Comparison of ENCODE assay signal across 1 cellular context in the genomic region with DNA sequence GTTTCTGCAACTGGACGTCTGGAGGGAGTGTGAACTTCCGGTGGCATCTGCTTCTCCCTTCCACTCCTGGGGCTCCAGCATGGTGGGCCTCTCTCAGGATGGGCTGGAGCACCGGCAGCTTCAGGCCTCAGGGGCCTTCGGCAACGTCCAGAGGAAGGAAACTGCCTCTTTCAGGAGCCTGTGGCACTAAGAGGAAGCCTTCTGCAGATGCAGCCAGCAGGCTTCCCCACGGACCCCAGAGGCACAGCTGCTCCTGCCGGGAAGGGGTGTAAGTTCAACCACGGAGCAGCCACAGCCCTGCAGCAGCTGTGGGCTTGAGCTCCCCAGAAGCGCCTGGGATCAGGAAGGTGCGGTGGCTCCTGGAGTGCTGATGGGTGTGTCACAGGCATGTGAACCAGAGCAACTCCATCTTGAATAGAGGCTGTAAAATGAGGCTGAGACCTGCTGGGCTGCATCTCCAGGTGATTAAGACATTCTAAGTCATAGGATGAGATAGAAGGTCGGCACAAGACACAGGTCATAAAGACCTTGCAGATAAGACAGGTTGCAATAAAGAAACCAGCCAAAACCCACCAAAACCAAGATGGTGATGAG.
TF ChIP-seq lines count a peak whose summit lies in the region.

No MANE protein-coding gene starts in this region.

TF ChIP-seq in K562, 482 proteins besides CTCF, POLR2A, EP300 and RAD21:
- TF ChIP-seq, protein P1, sequence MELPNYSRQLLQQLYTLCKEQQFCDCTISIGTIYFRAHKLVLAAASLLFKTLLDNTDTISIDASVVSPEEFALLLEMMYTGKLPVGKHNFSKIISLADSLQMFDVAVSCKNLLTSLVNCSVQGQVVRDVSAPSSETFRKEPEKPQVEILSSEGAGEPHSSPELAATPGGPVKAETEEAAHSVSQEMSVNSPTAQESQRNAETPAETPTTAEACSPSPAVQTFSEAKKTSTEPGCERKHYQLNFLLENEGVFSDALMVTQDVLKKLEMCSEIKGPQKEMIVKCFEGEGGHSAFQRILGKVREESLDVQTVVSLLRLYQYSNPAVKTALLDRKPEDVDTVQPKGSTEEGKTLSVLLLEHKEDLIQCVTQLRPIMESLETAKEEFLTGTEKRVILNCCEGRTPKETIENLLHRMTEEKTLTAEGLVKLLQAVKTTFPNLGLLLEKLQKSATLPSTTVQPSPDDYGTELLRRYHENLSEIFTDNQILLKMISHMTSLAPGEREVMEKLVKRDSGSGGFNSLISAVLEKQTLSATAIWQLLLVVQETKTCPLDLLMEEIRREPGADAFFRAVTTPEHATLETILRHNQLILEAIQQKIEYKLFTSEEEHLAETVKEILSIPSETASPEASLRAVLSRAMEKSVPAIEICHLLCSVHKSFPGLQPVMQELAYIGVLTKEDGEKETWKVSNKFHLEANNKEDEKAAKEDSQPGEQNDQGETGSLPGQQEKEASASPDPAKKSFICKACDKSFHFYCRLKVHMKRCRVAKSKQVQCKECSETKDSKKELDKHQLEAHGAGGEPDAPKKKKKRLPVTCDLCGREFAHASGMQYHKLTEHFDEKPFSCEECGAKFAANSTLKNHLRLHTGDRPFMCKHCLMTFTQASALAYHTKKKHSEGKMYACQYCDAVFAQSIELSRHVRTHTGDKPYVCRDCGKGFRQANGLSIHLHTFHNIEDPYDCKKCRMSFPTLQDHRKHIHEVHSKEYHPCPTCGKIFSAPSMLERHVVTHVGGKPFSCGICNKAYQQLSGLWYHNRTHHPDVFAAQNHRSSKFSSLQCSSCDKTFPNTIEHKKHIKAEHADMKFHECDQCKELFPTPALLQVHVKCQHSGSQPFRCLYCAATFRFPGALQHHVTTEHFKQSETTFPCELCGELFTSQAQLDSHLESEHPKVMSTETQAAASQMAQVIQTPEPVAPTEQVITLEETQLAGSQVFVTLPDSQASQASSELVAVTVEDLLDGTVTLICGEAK (IDR thresholded peaks at IDR 0.05), result no peak
- TF ChIP-seq, protein P1 (CRISPR knock-in tag; IDR thresholded peaks at IDR 0.05), result no peak
- TF ChIP-seq PTTG1 (tag; IDR thresholded peaks at IDR 0.05; ENCODE audit: low read depth), result 0 out of 2 replicates have a peak, but pooled peaks have one; percentile 13
- 0 out of 2 replicates have a peak, but pooled peaks have one; percentile 59 for TF ChIP-seq HDAC8 (tag; IDR thresholded peaks at IDR 0.05)
